7 cellular contexts compared by ENCODE assay signal in genomic region chr9:88593537-88594185, GRCh38. TPM values are rescaled to one million over a fixed set of nuclear protein-coding genes. Genes with fewer than 3 reads are reported as not detected.
DNase-seq lines count a peak whose midpoint lies in the region; ATAC-seq and TF ChIP-seq lines count a peak whose summit lies in the region.

No MANE protein-coding gene starts in this region.

- no peaks in the 10 kb centered on the region for H3K9me3 ChIP-seq in MM.1S (replicated peaks; ENCODE audit: insufficient read depth, low read length)

- H3K36me3 ChIP-seq in MM.1S (replicated peaks; ENCODE audit: insufficient read depth, low read length): no peaks in the 10 kb centered on the region

- H3K9me2 ChIP-seq in MM.1S (replicated peaks; ENCODE audit: insufficient read depth, low read length): no peaks in the 10 kb centered on the region

- H3K27ac ChIP-seq in MM.1S (ENCODE audit: low read length): no peak overlapping the region

- H3K4me1 ChIP-seq in MM.1S (ENCODE audit: low read length): no peaks in the 10 kb centered on the region

- H3K4me1 Mint-ChIP-seq in osteocyte (ENCODE audit: unreplicated experiment): no peaks in the 10 kb centered on the region

- DNase-seq in MM.1S (peak; percentile 75), osteocyte (ENCODE audit: extremely low spot score, unreplicated experiment) (peak; percentile 76), NCI-H510A treated with DMSO at 0.1 percent for 48 hours (lab: John Stamatoyannopoulos, UW) (no peak)
- peak; percentile 21 to 35 for DNase-seq in activated CD4-positive, alpha-beta T cell treated with anti-CD3 and anti-CD28 coated beads, Interleukin-2, amount 50 U/mL, for 4 hours

- H3K4me3 ChIP-seq in MM.1S (ENCODE audit: low read length): no peak overlapping the region

- H2AFZ ChIP-seq in MM.1S (ENCODE audit: low read length): no peak overlapping the region

- H3K79me2 ChIP-seq in MM.1S (ENCODE audit: low read length): no peaks in the 10 kb centered on the region

- no peak overlapping the region for H3K9ac ChIP-seq in MM.1S (ENCODE audit: low read length)

- no peaks in the 10 kb centered on the region for H4K20me1 ChIP-seq in MM.1S (ENCODE audit: insufficient read depth, low read length)

- H3K27me3 ChIP-seq in MM.1S (replicated peaks; ENCODE audit: insufficient read depth, low read length): no peaks in the 10 kb centered on the region

- ATAC-seq in GM21737 (IDR thresholded peaks at IDR 0.05; ENCODE audit: unreplicated experiment) (peak; percentile 79), esophagus mucosa (peak; percentile 55)

- no peaks in the 10 kb centered on the region for H3F3A ChIP-seq in MM.1S (ENCODE audit: insufficient read depth, low read length)

- H3K27ac Mint-ChIP-seq in osteocyte (ENCODE audit: unreplicated experiment): no peak overlapping the region

- H3K36me3 Mint-ChIP-seq in osteocyte (ENCODE audit: unreplicated experiment): no peaks in the 10 kb centered on the region

- no peak overlapping the region for H3K4me3 Mint-ChIP-seq in osteocyte (ENCODE audit: unreplicated experiment)

- H3K9me3 Mint-ChIP-seq in osteocyte (ENCODE audit: unreplicated experiment): no peaks in the 10 kb centered on the region

- TF ChIP-seq CTCF in GM12874 (IDR thresholded peaks at IDR 0.05; ENCODE audit: insufficient read depth, low read depth, low read length): peak; percentile 53; the same call in 1 of the 2 replicates
- TF ChIP-seq CTCF in MM.1S (IDR thresholded peaks at IDR 0.05; ENCODE audit: low read length): peak; percentile 70
- peak; percentile 79 for TF ChIP-seq CTCF in osteocyte (IDR thresholded peaks at IDR 0.05)

- peaks cover 13% of the 10 kb centered on the region for H3K27me3 Mint-ChIP-seq in osteocyte (ENCODE audit: unreplicated experiment)

- H3K4me2 ChIP-seq in MM.1S (ENCODE audit: low read depth, low read length): peak overlapping the region; percentile 2; the same call in 1 of the 2 replicates

RNA-seq across cellular contexts. Expression of gene NXNL2, which starts 58.7 kb away (rescaled TPM):
- not detected for total RNA-seq in esophagus mucosa
- total RNA-seq in osteocyte: 0.32 TPM in 1 of 2 replicates, not detected in the other
